ENCODE assay signal across 8 cellular contexts in genomic region chr13:21139374-21139773, GRCh38. TPM values are rescaled to one million over a fixed set of nuclear protein-coding genes. Genes with fewer than 3 reads are reported as not detected.
DNase-seq lines count a peak whose midpoint lies in the region; ATAC-seq and TF ChIP-seq lines count a peak whose summit lies in the region.

No MANE protein-coding gene starts in this region.

- peak overlapping the region; percentile 99 for H3K4me3 ChIP-seq in adipocyte (ENCODE audit: low read length)
- H3K4me3 ChIP-seq in lower lobe of right lung: peak overlapping the region; percentile 77
- peak overlapping the region in 3 of 4 donors; percentile 67 to 74 (median 70) for H3K4me3 ChIP-seq in upper lobe of left lung

- no peak for DNase-seq in activated naive CD4-positive, alpha-beta T cell treated with Interleukin-2 at 50 U/mL for 16 hours
- DNase-seq in adipocyte (ENCODE audit: low read depth) (no peak), lower lobe of right lung (no peak), upper lobe of left lung (no peak), NCI-H1436 (lab: John Stamatoyannopoulos, UW) (no peak)

- H3K27me3 Mint-ChIP-seq in activated naive CD4-positive, alpha-beta T cell treated with anti-CD3 and anti-CD28 coated beads, Interleukin-2, amount 50 U/mL, for 24 hours: peaks cover 3% of the 10 kb centered on the region

- ATAC-seq in lower lobe of right lung (no peak), upper lobe of left lung (ENCODE audit: low FRiP score in 2 of 2) (no peak), GM19395 (IDR thresholded peaks at IDR 0.05; ENCODE audit: unreplicated experiment) (no peak), GM21528 (IDR thresholded peaks at IDR 0.05; ENCODE audit: low FRiP score, unreplicated experiment) (no peak)

- H3K27ac Mint-ChIP-seq in activated naive CD4-positive, alpha-beta T cell treated with anti-CD3 and anti-CD28 coated beads, Interleukin-2, amount 50 U/mL, for 24 hours: peak overlapping the region; percentile 99

- peaks cover 13% of the 10 kb centered on the region for H3K36me3 ChIP-seq in adipocyte (ENCODE audit: control insufficient read depth, insufficient read depth, low read length, severe bottlenecking)
- H3K36me3 ChIP-seq in lower lobe of right lung: peaks cover 20% of the 10 kb centered on the region
- H3K36me3 ChIP-seq in upper lobe of left lung: peaks cover 0 to 19% (median 3%) of the 10 kb centered on the region in 4 donors

- H3K9me3 ChIP-seq in adipocyte (ENCODE audit: control insufficient read depth, low read length) (no peaks in the 10 kb centered on the region), lower lobe of right lung (no peaks in the 10 kb centered on the region), upper lobe of left lung (no peaks in the 10 kb centered on the region)

- peak overlapping the region; percentile 99 for H3K9ac ChIP-seq in adipocyte (ENCODE audit: low read length)

- TF ChIP-seq CTCF in lower lobe of right lung (IDR thresholded peaks at IDR 0.05) (no peak), upper lobe of left lung (IDR thresholded peaks at IDR 0.05) (no peak)

- no peak for TF ChIP-seq POLR2A in upper lobe of left lung (IDR thresholded peaks at IDR 0.05)

- peak overlapping the region; percentile 92 for H3K27ac ChIP-seq in lower lobe of right lung
- peak overlapping the region; percentile 38 to 95 (median 87) for H3K27ac ChIP-seq in upper lobe of left lung

- intact Hi-C loops in lower lobe of right lung (cut with DNase I): no loop called here

- H3K4me3 Mint-ChIP-seq in activated naive CD4-positive, alpha-beta T cell treated with anti-CD3 and anti-CD28 coated beads, Interleukin-2, amount 50 U/mL, for 24 hours: peak overlapping the region; percentile 98

- H3K36me3 Mint-ChIP-seq in activated naive CD4-positive, alpha-beta T cell treated with anti-CD3 and anti-CD28 coated beads, Interleukin-2, amount 50 U/mL, for 24 hours: peaks cover 13% of the 10 kb centered on the region

- H3K27me3 ChIP-seq in adipocyte (replicated peaks; ENCODE audit: control insufficient read depth, insufficient read depth, low read length) (no peaks in the 10 kb centered on the region), lower lobe of right lung (ENCODE audit: low read depth) (no peaks in the 10 kb centered on the region), upper lobe of left lung (no peaks in the 10 kb centered on the region)

- peaks cover 36% of the 10 kb centered on the region for H3K4me1 Mint-ChIP-seq in activated naive CD4-positive, alpha-beta T cell treated with anti-CD3 and anti-CD28 coated beads, Interleukin-2, amount 50 U/mL, for 24 hours

- 90% methylated on average over 12 of the region's 12 CpGs for WGBS in upper lobe of left lung, 2 donors

- H3K9me3 Mint-ChIP-seq in activated naive CD4-positive, alpha-beta T cell treated with anti-CD3 and anti-CD28 coated beads, Interleukin-2, amount 50 U/mL, for 24 hours: no peaks in the 10 kb centered on the region

- H3K4me1 ChIP-seq in adipocyte (ENCODE audit: control insufficient read depth, insufficient read depth, low read length) (peaks cover 24% of the 10 kb centered on the region), lower lobe of right lung (peaks cover 31% of the 10 kb centered on the region), upper lobe of left lung (peaks cover 27 to 36% (median 27%) of the 10 kb centered on the region in 4 donors)

- no peak for TF ChIP-seq EP300 in upper lobe of left lung (IDR thresholded peaks at IDR 0.05)

RNA-seq across cellular contexts. Expression of gene SAP18, which starts 0.5 kb away (rescaled TPM):
- total RNA-seq in lower lobe of right lung (176 TPM), upper lobe of left lung (100 to 1,000 TPM in 2 of 6 donors, 10 to 100 TPM in 4; 18.9 to 200 (median 50.8) TPM)

RNA-seq across cellular contexts. Expression of gene SKA3, which starts 37.0 kb away (rescaled TPM):
- 1.4 TPM for total RNA-seq in lower lobe of right lung
- total RNA-seq in upper lobe of left lung: 1 to 10 TPM in 5 of 6 donors, not detected in 1; 1.0 to 3.0 (median 1.4) TPM

RNA-seq across cellular contexts. Expression of gene MRPL57, which starts 37.1 kb away (rescaled TPM):
- total RNA-seq in lower lobe of right lung (16.8 TPM), upper lobe of left lung (10 to 100 TPM; 17.8 to 36.3 (median 23.9) TPM)
